In the genomic region with DNA sequence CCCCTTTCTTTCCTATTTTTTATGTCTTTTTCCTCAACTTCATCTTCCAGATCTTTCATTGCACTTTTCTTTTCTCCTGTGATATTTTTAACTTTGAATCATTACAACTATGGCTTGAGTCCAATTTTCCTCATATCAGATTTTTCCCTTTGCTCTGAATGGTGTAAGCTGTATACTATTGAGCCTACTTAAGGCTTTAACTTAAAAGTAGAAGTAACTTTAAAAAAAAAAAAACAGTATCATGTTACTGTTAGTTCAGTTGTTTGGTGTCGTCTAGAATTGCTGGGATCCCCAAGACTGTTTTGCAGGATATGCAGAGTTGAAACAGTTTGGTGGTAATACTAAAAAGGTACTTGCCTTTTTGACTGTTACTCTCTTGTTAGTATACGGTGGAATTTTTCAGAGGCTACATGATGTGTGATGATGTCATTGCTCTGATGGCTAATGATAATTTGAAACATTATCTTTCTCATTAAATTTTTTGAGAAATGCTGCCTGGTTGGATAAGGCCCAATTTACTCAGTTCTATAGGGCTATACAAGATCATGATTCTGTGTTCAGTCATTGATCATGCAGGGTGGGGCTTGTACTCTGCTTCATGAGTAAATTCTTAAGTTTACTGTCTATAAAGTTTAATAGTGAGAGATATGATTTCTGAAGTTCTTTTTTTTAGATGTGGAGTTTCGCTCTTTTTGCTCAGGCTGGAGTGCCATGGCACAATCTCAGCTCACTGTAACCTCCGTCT, we compare ENCODE assay signal across 24 cellular contexts. TPM values are rescaled to one million over a fixed set of nuclear protein-coding genes. Genes with fewer than 3 reads are reported as not detected.
DNase-seq lines count a peak whose midpoint lies in the region; ATAC-seq and TF ChIP-seq lines count a peak whose summit lies in the region.
"Had no signal": no experiment of that assay in that cellular context is flagged by ENCODE, and none has a peak within 500 bp of the region (broad histone marks: within the 10 kb centered on the region; RNA-seq: fewer than 3 reads in every experiment).

No MANE protein-coding gene starts in this region.

- H3K27me3 Mint-ChIP-seq in central memory CD8-positive, alpha-beta T cell, result no peaks in the 10 kb centered on the region
- no peaks in the 10 kb centered on the region for H3K27me3 Mint-ChIP-seq in mesothelial cell of epicardium (ENCODE audit: low read depth)
- H3K27me3 Mint-ChIP-seq: activated naive CD8-positive, alpha-beta T cell treated with anti-CD3 and anti-CD28 coated beads, Interleukin-2, amount 10 ng/mL, durations not matched to agents 7 days and 5 days; B cell; stimulated activated naive CD8-positive, alpha-beta T cell treated with anti-CD3 and anti-CD28 coated beads, Interleukin-15, Interleukin-2, amounts not matched to agents 100 ng/mL and 50 ng/mL, for 24 hours had no signal

- ATAC-seq in central memory CD8-positive, alpha-beta T cell (replicated peaks; ENCODE audit: extremely low read depth, poor library complexity, severe bottlenecking), result no peak
- ATAC-seq in GM18909 (IDR thresholded peaks at IDR 0.05; ENCODE audit: poor library complexity, unreplicated experiment), result no peak
- ATAC-seq: lower lobe of right lung, natural killer cell had no signal

- peak; percentile 24 for DNase-seq in EH (ENCODE audit: low read depth)
- DNase-seq in central memory CD8-positive, alpha-beta T cell (ENCODE audit: low spot score in 2 of 2), result no peak
- no peak for DNase-seq in mesothelial cell of epicardium (ENCODE audit: low spot score in 2 of 2, unreplicated experiment in 2 of 2)
- DNase-seq in dermis blood vessel endothelial cell, result no peak
- DNase-seq in osteoblast (ENCODE audit: insufficient read length, low spot score, missing footprints), result no peak
- DNase-seq in NCI-H345 (lab: John Stamatoyannopoulos, UW), result no peak
- DNase-seq: activated CD4-positive, alpha-beta T cell treated with anti-CD3 and anti-CD28 coated beads for 1 hour; activated naive CD8-positive, alpha-beta T cell treated with anti-CD3 and anti-CD28 coated beads, Interleukin-2, amount 10 ng/mL, durations not matched to agents 7 days and 5 days; cerebellar nuclear complex; GDM1; KBM-7; lower lobe of right lung; natural killer cell; NCI-H1048; NCI-H2107; NCI-H526 treated with DMSO at 0.1 percent for 48 hours; OCI-M1; SIG-M5; upper lobe of left lung had no signal

- H3K27ac Mint-ChIP-seq in central memory CD8-positive, alpha-beta T cell (ENCODE audit: low read depth), result peak overlapping the region; percentile 3
- peak overlapping the region; percentile 88 for H3K27ac Mint-ChIP-seq in mesothelial cell of epicardium
- H3K27ac Mint-ChIP-seq: activated naive CD8-positive, alpha-beta T cell treated with anti-CD3 and anti-CD28 coated beads, Interleukin-2, amount 10 ng/mL, durations not matched to agents 7 days and 5 days; B cell; stimulated activated naive CD8-positive, alpha-beta T cell treated with anti-CD3 and anti-CD28 coated beads, Interleukin-15, Interleukin-2, amounts not matched to agents 100 ng/mL and 50 ng/mL, for 24 hours; T-helper 2 cell treated with Interferon-gamma antibody and Interleukin-4, amounts not matched to agents 5 μg/mL and 100 μg/mL, for 36 hours had no signal

- no peak overlapping the region for H3K4me3 ChIP-seq in HEK293 (ENCODE audit: low read depth, low read length)
- H3K4me3 ChIP-seq in osteoblast (ENCODE audit: insufficient read depth, low read length), result no peak overlapping the region
- H3K4me3 ChIP-seq: lower lobe of right lung, upper lobe of left lung had no signal

- H3K9me3 Mint-ChIP-seq in central memory CD8-positive, alpha-beta T cell, result no peaks in the 10 kb centered on the region
- no peaks in the 10 kb centered on the region for H3K9me3 Mint-ChIP-seq in mesothelial cell of epicardium
- H3K9me3 Mint-ChIP-seq: activated naive CD8-positive, alpha-beta T cell treated with anti-CD3 and anti-CD28 coated beads, Interleukin-2, amount 10 ng/mL, durations not matched to agents 7 days and 5 days; natural killer cell; stimulated activated naive CD8-positive, alpha-beta T cell treated with anti-CD3 and anti-CD28 coated beads, Interleukin-15, Interleukin-2, amounts not matched to agents 100 ng/mL and 50 ng/mL, for 24 hours; T-helper 2 cell treated with Interferon-gamma antibody and Interleukin-4, amounts not matched to agents 5 μg/mL and 100 μg/mL, for 36 hours had no signal

- no peak overlapping the region for H3K4me2 ChIP-seq in osteoblast (ENCODE audit: insufficient read depth, low read length)

- peaks cover 17 to 67% of the 10 kb centered on the region in 2 experiments for H3K36me3 ChIP-seq in HEK293 (ENCODE audit: control insufficient read depth in 2 of 2, insufficient read depth in 1 of 2, low read length in 2 of 2)
- H3K36me3 ChIP-seq in osteoblast (ENCODE audit: insufficient read depth, low read length), result peaks cover 10% of the 10 kb centered on the region

- H3K4me1 Mint-ChIP-seq in central memory CD8-positive, alpha-beta T cell, result peaks cover 28% of the 10 kb centered on the region
- H3K4me1 Mint-ChIP-seq in mesothelial cell of epicardium, result peaks cover 18% of the 10 kb centered on the region

- TF ChIP-seq CTCF in HEK293 (tag by site-specific recombination; IDR thresholded peaks at IDR 0.05) (no peak), mesothelial cell of epicardium (IDR thresholded peaks at IDR 0.05; ENCODE audit: unreplicated experiment) (no peak), osteoblast (IDR thresholded peaks at IDR 0.05; ENCODE audit: extremely low read depth, low read depth, low read length) (no peak)

- POLR2A ChIA-PET in HEK293 (lab: Yijun Ruan, JAX), result interaction anchor here (1.2 kb wide), 1 partner anchor 8 kb away, joined by 3 read pairs; no protein-coding TSS in a partner anchor

- peaks cover 44% of the 10 kb centered on the region for H3K36me3 Mint-ChIP-seq in central memory CD8-positive, alpha-beta T cell (ENCODE audit: insufficient read depth)
- H3K36me3 Mint-ChIP-seq in mesothelial cell of epicardium, result peaks cover 43% of the 10 kb centered on the region
- H3K36me3 Mint-ChIP-seq: natural killer cell had no signal

- H3K4me1 ChIP-seq in HEK293 (ENCODE audit: control insufficient read depth, insufficient read depth, low read length) (0 out of 2 replicates have a peak, but pooled peaks cover 6% of the 10 kb centered on the region), osteoblast (ENCODE audit: insufficient read depth, low read length) (no peaks in the 10 kb centered on the region)

- H3K79me2 ChIP-seq in osteoblast (ENCODE audit: insufficient read depth, low read length), result peaks cover 95% of the 10 kb centered on the region

- peaks cover 12% of the 10 kb centered on the region for H4K20me1 ChIP-seq in osteoblast (ENCODE audit: insufficient read depth, low read length)

- no peaks in the 10 kb centered on the region for H3K27me3 ChIP-seq in osteoblast (ENCODE audit: insufficient read depth, low read length)
- H3K27me3 ChIP-seq: upper lobe of left lung had no signal

- H2AFZ ChIP-seq in osteoblast (ENCODE audit: low read length), result no peak overlapping the region

- CTCF ChIA-PET in HEK293 (lab: Yijun Ruan, JAX), result interaction anchor here (0.6 kb wide), 2 partner anchors 42 to 47 kb away, joined by 4 read pairs; no protein-coding TSS in a partner anchor

- no peak overlapping the region for H3K27ac ChIP-seq in HEK293 (ENCODE audit: extremely low read depth, low read depth, low read length)
- H3K27ac ChIP-seq in osteoblast (ENCODE audit: low read depth, low read length), result no peak overlapping the region
- H3K27ac ChIP-seq: lower lobe of right lung, upper lobe of left lung had no signal

- no peak overlapping the region for H3K4me3 Mint-ChIP-seq in central memory CD8-positive, alpha-beta T cell
- H3K4me3 Mint-ChIP-seq in mesothelial cell of epicardium, result no peak overlapping the region
- H3K4me3 Mint-ChIP-seq: activated naive CD8-positive, alpha-beta T cell treated with anti-CD3 and anti-CD28 coated beads, Interleukin-2, amount 10 ng/mL, durations not matched to agents 7 days and 5 days; B cell; natural killer cell; stimulated activated naive CD8-positive, alpha-beta T cell treated with anti-CD3 and anti-CD28 coated beads, Interleukin-15, Interleukin-2, amounts not matched to agents 100 ng/mL and 50 ng/mL, for 24 hours; T-helper 2 cell treated with Interferon-gamma antibody and Interleukin-4, amounts not matched to agents 5 μg/mL and 100 μg/mL, for 36 hours had no signal

- H3K9me3 ChIP-seq in HEK293 (ENCODE audit: control insufficient read depth, insufficient read depth, low read depth, low read length), result no peaks in the 10 kb centered on the region
- H3K9me3 ChIP-seq in osteoblast (ENCODE audit: low read depth, low read length), result no peaks in the 10 kb centered on the region
- H3K9me3 ChIP-seq: lower lobe of right lung, upper lobe of left lung had no signal

TF ChIP-seq in HEK293, 187 proteins besides CTCF, POLR2A, EP300 and RAD21 (continues in another document):
- TF ChIP-seq FEZF1 (tag by site-specific recombination; IDR thresholded peaks at IDR 0.05) (peak; percentile 36), ZNF626 (tag by site-specific recombination; IDR thresholded peaks at IDR 0.05) (no peak), ZEB2 (tag by site-specific recombination; IDR thresholded peaks at IDR 0.05) (0 out of 2 replicates have a peak, but pooled peaks have one; percentile 30), ZNF629 (tag by site-specific recombination; IDR thresholded peaks at IDR 0.05) (peak; percentile 75)
- TF ChIP-seq, protein P1, sequence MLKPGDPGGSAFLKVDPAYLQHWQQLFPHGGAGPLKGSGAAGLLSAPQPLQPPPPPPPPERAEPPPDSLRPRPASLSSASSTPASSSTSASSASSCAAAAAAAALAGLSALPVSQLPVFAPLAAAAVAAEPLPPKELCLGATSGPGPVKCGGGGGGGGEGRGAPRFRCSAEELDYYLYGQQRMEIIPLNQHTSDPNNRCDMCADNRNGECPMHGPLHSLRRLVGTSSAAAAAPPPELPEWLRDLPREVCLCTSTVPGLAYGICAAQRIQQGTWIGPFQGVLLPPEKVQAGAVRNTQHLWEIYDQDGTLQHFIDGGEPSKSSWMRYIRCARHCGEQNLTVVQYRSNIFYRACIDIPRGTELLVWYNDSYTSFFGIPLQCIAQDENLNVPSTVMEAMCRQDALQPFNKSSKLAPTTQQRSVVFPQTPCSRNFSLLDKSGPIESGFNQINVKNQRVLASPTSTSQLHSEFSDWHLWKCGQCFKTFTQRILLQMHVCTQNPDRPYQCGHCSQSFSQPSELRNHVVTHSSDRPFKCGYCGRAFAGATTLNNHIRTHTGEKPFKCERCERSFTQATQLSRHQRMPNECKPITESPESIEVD (tag by site-specific recombination; IDR thresholded peaks at IDR 0.05), result peak; percentile 60; the same call in 1 of the 2 replicates

RNA-seq across cellular contexts. Expression of a gene that starts 8.8 kb away (rescaled TPM):
- total RNA-seq in mesothelial cell of epicardium, result 35.0 to 38.4 TPM (median 36.5 TPM) in 3 replicates
- 19.4 and 31.4 TPM in 2 replicates for total RNA-seq in dermis blood vessel endothelial cell
- 23.5 and 25.6 TPM in 2 replicates for total RNA-seq in osteoblast
